Comparison of ENCODE assay signal across 27 cellular contexts in the genomic region with DNA sequence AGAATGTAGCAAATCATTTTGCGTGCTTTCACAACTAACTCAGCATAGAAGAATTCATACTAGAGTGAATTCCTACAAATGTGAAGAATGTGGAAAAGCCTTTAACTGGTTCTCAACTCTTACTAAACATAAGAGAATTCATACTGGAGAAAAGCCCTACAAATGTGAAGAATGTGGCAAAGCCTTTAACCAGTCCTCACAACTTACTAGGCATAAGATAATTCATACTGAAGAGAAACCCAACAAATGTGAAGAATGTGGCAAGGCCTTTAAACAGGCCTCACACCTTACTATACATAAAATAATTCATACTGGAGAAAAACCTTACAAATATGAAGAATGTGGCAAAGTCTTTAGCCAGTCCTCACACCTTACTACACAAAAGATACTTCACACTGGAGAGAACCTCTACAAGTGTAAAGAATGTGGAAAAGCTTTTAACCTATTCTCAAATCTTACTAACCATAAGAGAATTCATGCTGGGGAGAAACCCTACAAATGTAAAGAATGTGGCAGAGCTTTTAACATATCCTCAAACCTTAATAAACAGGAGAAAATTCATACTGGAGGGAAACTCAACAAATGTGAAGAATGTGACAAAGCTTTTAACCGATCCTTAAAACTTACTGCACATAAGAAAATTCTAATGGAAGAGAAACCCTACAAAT.
"Had no signal": no experiment of that assay in that cellular context is flagged by ENCODE, and none has a peak within 500 bp of the region (broad histone marks: within the 10 kb centered on the region; RNA-seq: fewer than 3 reads in every experiment).

No MANE protein-coding gene starts in this region.

- H3K9me3 ChIP-seq: prostate gland had no signal

- H3K4me1 Mint-ChIP-seq: activated CD4-positive, alpha-beta T cell treated with anti-CD3 and anti-CD28 coated beads, Interleukin-2, amount 10 ng/mL, durations not matched to agents 7 days and 5 days; activated CD8-positive, alpha-beta memory T cell treated with anti-CD3 and anti-CD28 coated beads, Interleukin-2, amount 10 ng/mL, durations not matched to agents 7 days and 5 days; activated naive CD4-positive, alpha-beta T cell treated with anti-CD3 and anti-CD28 coated beads, Interleukin-2, amount 50 U/mL, for 24 hours; mesothelial cell of epicardium had no signal

- H3K27me3 Mint-ChIP-seq: activated CD4-positive, alpha-beta T cell treated with anti-CD3 and anti-CD28 coated beads, Interleukin-2, amount 10 ng/mL, durations not matched to agents 7 days and 5 days; activated CD8-positive, alpha-beta memory T cell treated with anti-CD3 and anti-CD28 coated beads, Interleukin-2, amount 10 ng/mL, durations not matched to agents 7 days and 5 days; activated CD8-positive, alpha-beta T cell treated with anti-CD3 and anti-CD28 coated beads for 36 hours; activated naive CD4-positive, alpha-beta T cell treated with anti-CD3 and anti-CD28 coated beads, Interleukin-2, amount 50 U/mL, for 24 hours; natural killer cell treated with Interleukin-12 subunit alpha and Interleukin-12 subunit beta and Interleukin-15 and Interleukin-18, amount 100 ng/mL, for 72 hours; stimulated activated naive CD8-positive, alpha-beta T cell treated with anti-CD3 and anti-CD28 coated beads, Interleukin-15, Interleukin-2, amounts not matched to agents 100 ng/mL and 50 ng/mL, for 24 hours had no signal

- H3K27me3 ChIP-seq: ascending aorta, brain microvascular endothelial cell, esophagus muscularis mucosa, hepatocyte, transverse colon had no signal

- DNase-seq: activated CD4-positive, alpha-beta T cell treated with anti-CD3 and anti-CD28 coated beads, Interleukin-2, amount 10 ng/mL, durations not matched to agents 7 days and 5 days; activated CD4-positive, CD25-positive, alpha-beta regulatory T cell treated with anti-CD3 and anti-CD28 coated beads, Interleukin-2, amount 50 U/mL, for 72 hours; activated CD8-positive, alpha-beta memory T cell treated with anti-CD3 and anti-CD28 coated beads, Interleukin-2, amount 10 ng/mL, durations not matched to agents 7 days and 5 days; activated CD8-positive, alpha-beta T cell treated with anti-CD3 and anti-CD28 coated beads for 36 hours; activated effector memory CD4-positive, alpha-beta T cell treated with anti-CD3 and anti-CD28 coated beads, Interleukin-2, amount 50 U/mL, for 16 hours; activated T-cell treated with anti-CD3 and anti-CD28 coated beads for 4 hours; brain microvascular endothelial cell; central memory CD4-positive, alpha-beta T cell; effector memory CD4-positive, alpha-beta T cell; glutamatergic neuron; left ventricle myocardium inferior; stimulated activated CD4-positive, alpha-beta T cell treated with anti-CD3 and anti-CD28 coated beads, Interleukin-4, amount 100 ng/mL, for 4 hours; transverse colon; WERI-Rb-1 had no signal

- H3K4me2 ChIP-seq: hepatocyte had no signal

- H3K4me3 ChIP-seq: esophagus muscularis mucosa, hepatocyte, left ventricle myocardium inferior, prostate gland, transverse colon had no signal

- H3K4me1 ChIP-seq: ascending aorta, esophagus muscularis mucosa, left ventricle myocardium inferior, prostate gland, transverse colon had no signal

- H2AFZ ChIP-seq: hepatocyte had no signal

- H3K4me3 Mint-ChIP-seq: activated CD4-positive, alpha-beta T cell treated with anti-CD3 and anti-CD28 coated beads, Interleukin-2, amount 10 ng/mL, durations not matched to agents 7 days and 5 days; activated CD8-positive, alpha-beta memory T cell treated with anti-CD3 and anti-CD28 coated beads, Interleukin-2, amount 10 ng/mL, durations not matched to agents 7 days and 5 days; activated CD8-positive, alpha-beta T cell treated with anti-CD3 and anti-CD28 coated beads for 36 hours; activated naive CD4-positive, alpha-beta T cell treated with anti-CD3 and anti-CD28 coated beads, Interleukin-2, amount 50 U/mL, for 24 hours; mesothelial cell of epicardium; natural killer cell treated with Interleukin-12 subunit alpha and Interleukin-12 subunit beta and Interleukin-15 and Interleukin-18, amount 100 ng/mL, for 72 hours; stimulated activated naive CD8-positive, alpha-beta T cell treated with anti-CD3 and anti-CD28 coated beads, Interleukin-15, Interleukin-2, amounts not matched to agents 100 ng/mL and 50 ng/mL, for 24 hours; T-helper 2 cell treated with Interferon-gamma antibody and Interleukin-4, amounts not matched to agents 5 μg/mL and 100 μg/mL, for 36 hours had no signal

- ATAC-seq: activated CD8-positive, alpha-beta memory T cell treated with anti-CD3 and anti-CD28 coated beads, Interleukin-2, amount 10 ng/mL, durations not matched to agents 7 days and 5 days; activated CD8-positive, alpha-beta T cell treated with anti-CD3 and anti-CD28 coated beads for 36 hours; natural killer cell treated with Interleukin-12 subunit alpha and Interleukin-12 subunit beta and Interleukin-15 and Interleukin-18, amount 100 ng/mL, for 72 hours had no signal

- FAIRE-seq: endothelial cell of umbilical vein, frontal cortex, TTC549, urothelium cell line had no signal

- H3K27ac ChIP-seq: ascending aorta, brain microvascular endothelial cell, esophagus muscularis mucosa, hepatocyte, left ventricle myocardium inferior, prostate gland, transverse colon, WERI-Rb-1 had no signal

- H3K27ac Mint-ChIP-seq: activated CD4-positive, alpha-beta T cell treated with anti-CD3 and anti-CD28 coated beads, Interleukin-2, amount 10 ng/mL, durations not matched to agents 7 days and 5 days; activated CD8-positive, alpha-beta memory T cell treated with anti-CD3 and anti-CD28 coated beads, Interleukin-2, amount 10 ng/mL, durations not matched to agents 7 days and 5 days; activated CD8-positive, alpha-beta T cell treated with anti-CD3 and anti-CD28 coated beads for 36 hours; activated naive CD4-positive, alpha-beta T cell treated with anti-CD3 and anti-CD28 coated beads, Interleukin-2, amount 50 U/mL, for 24 hours; mesothelial cell of epicardium; natural killer cell treated with Interleukin-12 subunit alpha and Interleukin-12 subunit beta and Interleukin-15 and Interleukin-18, amount 100 ng/mL, for 72 hours; stimulated activated naive CD8-positive, alpha-beta T cell treated with anti-CD3 and anti-CD28 coated beads, Interleukin-15, Interleukin-2, amounts not matched to agents 100 ng/mL and 50 ng/mL, for 24 hours; T-helper 2 cell treated with Interferon-gamma antibody and Interleukin-4, amounts not matched to agents 5 μg/mL and 100 μg/mL, for 36 hours had no signal

- H3K79me2 ChIP-seq: hepatocyte had no signal

- H3K36me3 ChIP-seq: brain microvascular endothelial cell, prostate gland had no signal
